17 cellular contexts compared by ENCODE assay signal in the genomic region with DNA sequence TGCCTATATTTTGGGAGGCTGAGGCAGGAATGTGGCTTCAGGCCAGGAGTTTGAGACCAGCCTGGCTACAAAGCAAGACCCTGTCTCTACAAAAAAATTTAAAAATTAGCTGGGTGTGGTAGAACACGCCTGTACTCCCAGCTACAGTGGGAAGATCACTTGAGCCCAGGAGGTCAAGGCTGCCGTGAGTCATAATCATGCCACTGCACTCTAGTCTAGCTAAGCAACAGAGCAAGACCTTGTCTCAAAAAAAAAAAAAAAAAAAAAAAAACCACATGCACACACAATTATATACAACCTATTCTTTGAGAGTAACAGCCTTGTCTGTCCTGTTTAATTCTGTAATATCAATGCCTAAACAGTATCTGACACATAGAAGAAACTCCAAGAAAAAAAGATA. TPM values are rescaled to one million over a fixed set of nuclear protein-coding genes. Genes with fewer than 3 reads are reported as not detected.
DNase-seq lines count a peak whose midpoint lies in the region; ATAC-seq and TF ChIP-seq lines count a peak whose summit lies in the region.
"Had no signal": no experiment of that assay in that cellular context is flagged by ENCODE, and none has a peak within 500 bp of the region (broad histone marks: within the 10 kb centered on the region; RNA-seq: fewer than 3 reads in every experiment).

No MANE protein-coding gene starts in this region.

- peak; percentile 83 for DNase-seq in HCEC 1CT
- peak; percentile 36 for DNase-seq in SW480 (ENCODE audit: low spot score)
- peak; percentile 31 for DNase-seq in fibroblast of pulmonary artery (ENCODE audit: low read depth)
- no peak for DNase-seq in nephron progenitor cell
- no peak for DNase-seq in T-helper 9 cell
- DNase-seq: activated gamma-delta T cell; caudate nucleus; GDM1; NCI-H2081; SIG-M5; stimulated activated naive CD8-positive, alpha-beta T cell treated with anti-CD3 and anti-CD28 coated beads, Interleukin-15, Interleukin-2, amounts not matched to agents 100 U/mL and 50 U/mL, for 24 hours had no signal

- H3K9ac ChIP-seq in skeletal muscle satellite cell (ENCODE audit: low read depth, low read length), result no peak overlapping the region

- H3K27me3 ChIP-seq in skeletal muscle satellite cell (ENCODE audit: control insufficient read depth, insufficient read depth, low read length), result no peaks in the 10 kb centered on the region

- no peaks in the 10 kb centered on the region for H3K27me3 Mint-ChIP-seq in nephron progenitor cell (ENCODE audit: low read depth, poor library complexity)

- H3K4me3 Mint-ChIP-seq in nephron progenitor cell, result no peak overlapping the region
- H3K4me3 Mint-ChIP-seq: GM23338 had no signal

- TF ChIP-seq CTCF in fibroblast of pulmonary artery (IDR thresholded peaks at IDR 0.05; ENCODE audit: low read length, missing control alignments) (no peak), nephron progenitor cell (IDR thresholded peaks at IDR 0.05) (no peak)

- H3K4me2 ChIP-seq in skeletal muscle satellite cell (ENCODE audit: low read length), result peak overlapping the region; percentile 14
- H3K4me2 ChIP-seq: GM23338 had no signal

- H3K36me3 ChIP-seq in skeletal muscle satellite cell (ENCODE audit: insufficient read depth, low read length), result peaks cover 39% of the 10 kb centered on the region

- H3K36me3 Mint-ChIP-seq in nephron progenitor cell (ENCODE audit: low read depth), result peaks cover 47% of the 10 kb centered on the region

- no peaks in the 10 kb centered on the region for H3K4me1 Mint-ChIP-seq in nephron progenitor cell
- H3K4me1 Mint-ChIP-seq: GM23338 had no signal

- H3K9me3 Mint-ChIP-seq in nephron progenitor cell, result no peaks in the 10 kb centered on the region
- H3K9me3 Mint-ChIP-seq: GM23338 had no signal

- no peaks in the 10 kb centered on the region for H3K9me3 ChIP-seq in skeletal muscle satellite cell (replicated peaks; ENCODE audit: low read length)

- peaks cover 5% of the 10 kb centered on the region for H3K4me1 ChIP-seq in skeletal muscle satellite cell (ENCODE audit: control insufficient read depth, insufficient read depth, low read length)

- H3K4me3 ChIP-seq in fibroblast of pulmonary artery (replicated peaks; ENCODE audit: low read depth, low read length) (no peak overlapping the region), skeletal muscle satellite cell (ENCODE audit: low read length) (no peak overlapping the region)
- H3K4me3 ChIP-seq: GM23338 had no signal

- H3K27ac Mint-ChIP-seq in nephron progenitor cell, result no peak overlapping the region
- H3K27ac Mint-ChIP-seq: GM23338 had no signal

- ATAC-seq in GM18520 (IDR thresholded peaks at IDR 0.05; ENCODE audit: unreplicated experiment) (no peak), GM21381 (IDR thresholded peaks at IDR 0.05; ENCODE audit: unreplicated experiment) (no peak)
- ATAC-seq: GM23338; stimulated activated naive CD8-positive, alpha-beta T cell treated with anti-CD3 and anti-CD28 coated beads, Interleukin-15, Interleukin-2, amounts not matched to agents 100 U/mL and 50 U/mL, for 24 hours had no signal

RNA-seq across cellular contexts. Expression of gene HAUS6, which starts 15.1 kb away (rescaled TPM):
- 25.6 and 25.9 TPM in 2 replicates for total RNA-seq in skeletal muscle satellite cell (2012; rRNA removed)

RNA-seq across cellular contexts. Expression of gene RRAGA, which starts 38.4 kb away (rescaled TPM):
- 62.4 and 73.4 TPM in 2 replicates for total RNA-seq in skeletal muscle satellite cell (2012; rRNA removed)

RNA-seq across cellular contexts. Expression of gene PLIN2, which starts 39.7 kb away (rescaled TPM):
- total RNA-seq in skeletal muscle satellite cell (2012; rRNA removed), result 567 and 771 TPM in 2 replicates

RNA-seq across cellular contexts. Expression of gene SAXO1, which starts 54.6 kb away (rescaled TPM):
- not detected in 2 replicates for total RNA-seq in skeletal muscle satellite cell (2012; rRNA removed)
- total RNA-seq: GM23338, lung microvascular endothelial cell, skeletal muscle tissue had no signal

Comparison
In these comparisons a context has a peak if more than half of its experiments do, and no peak if none do; other contexts are left out.
1. DNase-seq: peak in HCEC 1CT (single experiment), SW480 (single experiment) and fibroblast of pulmonary artery (single experiment); none in nephron progenitor cell (single experiment) and T-helper 9 cell (single experiment).